17 cellular contexts compared by ENCODE assay signal in genomic region chr6:128337619-128338018, GRCh38.
"Had no signal": no experiment of that assay in that cellular context is flagged by ENCODE, and none has a peak within 500 bp of the region (broad histone marks: within the 10 kb centered on the region; RNA-seq: fewer than 3 reads in every experiment).

No MANE protein-coding gene starts in this region.

- H3K9me3 ChIP-seq: mucosa of descending colon, neutrophil, psoas muscle, spleen, stomach had no signal

- H3K9me3 Mint-ChIP-seq: naive thymus-derived CD8-positive, alpha-beta T cell had no signal

- H3K4me3 Mint-ChIP-seq: naive thymus-derived CD8-positive, alpha-beta T cell had no signal

- H3K27me3 ChIP-seq: hepatocyte, neutrophil, spleen, stomach had no signal

- DNase-seq: effector CD8-positive, alpha-beta T cell; foreskin melanocyte; head of caudate nucleus; mucosa of descending colon; naive thymus-derived CD8-positive, alpha-beta T cell; psoas muscle; retina; spleen; stimulated activated CD4-positive, alpha-beta T cell treated with anti-CD3 and anti-CD28 coated beads, Interleukin-15, amount 100 ng/mL, for 24 hours; stimulated activated CD4-positive, alpha-beta T cell treated with anti-CD3 and anti-CD28 coated beads, Interleukin-2, amount 100 ng/mL, for 24 hours; stimulated activated CD4-positive, alpha-beta T cell treated with anti-CD3 and anti-CD28 coated beads, Interleukin-4, amount 100 ng/mL, for 4 hours; stimulated activated naive CD4-positive, alpha-beta T cell; stomach; trophoblast cell had no signal

- H3K4me1 Mint-ChIP-seq: naive thymus-derived CD8-positive, alpha-beta T cell had no signal

- H3K36me3 ChIP-seq: neutrophil, spleen, stomach had no signal

- H2AFZ ChIP-seq: hepatocyte had no signal

- H3K27ac ChIP-seq: coronary artery, hepatocyte, neutrophil, psoas muscle, spleen had no signal

- H3K27me3 Mint-ChIP-seq: naive thymus-derived CD8-positive, alpha-beta T cell had no signal

- H3K27ac Mint-ChIP-seq: naive thymus-derived CD8-positive, alpha-beta T cell had no signal

- H3K4me2 ChIP-seq: hepatocyte had no signal

- H3K4me3 ChIP-seq: coronary artery, hepatocyte, mucosa of descending colon, psoas muscle, spleen, stomach had no signal
